Comparison of ENCODE assay signal across 2 cellular contexts in genomic region chr15:44129911-44130310, GRCh38.
TF ChIP-seq lines count a peak whose summit lies in the region.

No MANE protein-coding gene starts in this region.

TF ChIP-seq in GM23338, 12 proteins besides CTCF, POLR2A, EP300 and RAD21 (continued from another document):
- TF ChIP-seq, protein P1, sequence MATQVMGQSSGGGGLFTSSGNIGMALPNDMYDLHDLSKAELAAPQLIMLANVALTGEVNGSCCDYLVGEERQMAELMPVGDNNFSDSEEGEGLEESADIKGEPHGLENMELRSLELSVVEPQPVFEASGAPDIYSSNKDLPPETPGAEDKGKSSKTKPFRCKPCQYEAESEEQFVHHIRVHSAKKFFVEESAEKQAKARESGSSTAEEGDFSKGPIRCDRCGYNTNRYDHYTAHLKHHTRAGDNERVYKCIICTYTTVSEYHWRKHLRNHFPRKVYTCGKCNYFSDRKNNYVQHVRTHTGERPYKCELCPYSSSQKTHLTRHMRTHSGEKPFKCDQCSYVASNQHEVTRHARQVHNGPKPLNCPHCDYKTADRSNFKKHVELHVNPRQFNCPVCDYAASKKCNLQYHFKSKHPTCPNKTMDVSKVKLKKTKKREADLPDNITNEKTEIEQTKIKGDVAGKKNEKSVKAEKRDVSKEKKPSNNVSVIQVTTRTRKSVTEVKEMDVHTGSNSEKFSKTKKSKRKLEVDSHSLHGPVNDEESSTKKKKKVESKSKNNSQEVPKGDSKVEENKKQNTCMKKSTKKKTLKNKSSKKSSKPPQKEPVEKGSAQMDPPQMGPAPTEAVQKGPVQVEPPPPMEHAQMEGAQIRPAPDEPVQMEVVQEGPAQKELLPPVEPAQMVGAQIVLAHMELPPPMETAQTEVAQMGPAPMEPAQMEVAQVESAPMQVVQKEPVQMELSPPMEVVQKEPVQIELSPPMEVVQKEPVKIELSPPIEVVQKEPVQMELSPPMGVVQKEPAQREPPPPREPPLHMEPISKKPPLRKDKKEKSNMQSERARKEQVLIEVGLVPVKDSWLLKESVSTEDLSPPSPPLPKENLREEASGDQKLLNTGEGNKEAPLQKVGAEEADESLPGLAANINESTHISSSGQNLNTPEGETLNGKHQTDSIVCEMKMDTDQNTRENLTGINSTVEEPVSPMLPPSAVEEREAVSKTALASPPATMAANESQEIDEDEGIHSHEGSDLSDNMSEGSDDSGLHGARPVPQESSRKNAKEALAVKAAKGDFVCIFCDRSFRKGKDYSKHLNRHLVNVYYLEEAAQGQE (IDR thresholded peaks at IDR 0.05; ENCODE audit: unreplicated experiment), result no peak
- TF ChIP-seq JUNB (IDR thresholded peaks at IDR 0.05; ENCODE audit: unreplicated experiment), result no peak
- TF ChIP-seq CREB1 (CRISPR knock-in tag; IDR thresholded peaks at IDR 0.05; ENCODE audit: low read depth), result no peak
- TF ChIP-seq ZNF114 (CRISPR knock-in tag; IDR thresholded peaks at IDR 0.05), result no peak
- no peak for TF ChIP-seq ZNF331 (CRISPR knock-in tag; IDR thresholded peaks at IDR 0.05; ENCODE audit: low read depth)
- TF ChIP-seq ETS1 (IDR thresholded peaks at IDR 0.05), result no peak

TF ChIP-seq in H1, 55 proteins besides CTCF, POLR2A, EP300 and RAD21 (continued from another document):
- TF ChIP-seq JUND (IDR thresholded peaks at IDR 0.05; ENCODE audit: low read length) (no peak), POU5F1 (IDR thresholded peaks at IDR 0.05; ENCODE audit: low read depth, low read length) (no peak), MAX (IDR thresholded peaks at IDR 0.05) (no peak), CHD1 (IDR thresholded peaks at IDR 0.05; ENCODE audit: low read depth, low read length) (no peak), FOSL1 (IDR thresholded peaks at IDR 0.05; ENCODE audit: insufficient read depth, low read depth, low read length) (no peak), SP1 (IDR thresholded peaks at IDR 0.05; ENCODE audit: low read depth, low read length) (no peak), CHD2 (IDR thresholded peaks at IDR 0.05; ENCODE audit: low read length) (no peak), ATF2 (IDR thresholded peaks at IDR 0.05; ENCODE audit: low read length) (no peak), SIRT6 (IDR thresholded peaks at IDR 0.05; ENCODE audit: low read length) (no peak), EZH2 (IDR thresholded peaks at IDR 0.05; ENCODE audit: low read depth, low read length, severe bottlenecking) (no peak), GABPA (IDR thresholded peaks at IDR 0.05; ENCODE audit: borderline replicate concordance, insufficient read depth, low read length) (no peak), MAFK (IDR thresholded peaks at IDR 0.05; ENCODE audit: low read depth, low read length) (no peak), KDM4A (IDR thresholded peaks at IDR 0.05; ENCODE audit: low read depth, low read length, severe bottlenecking) (no peak), SP2 (IDR thresholded peaks at IDR 0.05; ENCODE audit: low read length) (no peak)
- TF ChIP-seq, protein P2, sequence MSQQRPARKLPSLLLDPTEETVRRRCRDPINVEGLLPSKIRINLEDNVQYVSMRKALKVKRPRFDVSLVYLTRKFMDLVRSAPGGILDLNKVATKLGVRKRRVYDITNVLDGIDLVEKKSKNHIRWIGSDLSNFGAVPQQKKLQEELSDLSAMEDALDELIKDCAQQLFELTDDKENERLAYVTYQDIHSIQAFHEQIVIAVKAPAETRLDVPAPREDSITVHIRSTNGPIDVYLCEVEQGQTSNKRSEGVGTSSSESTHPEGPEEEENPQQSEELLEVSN (IDR thresholded peaks at IDR 0.05), result no peak
TF ChIP-seq in H1: peak in this region for 0.
